1 cellular context compared by ENCODE assay signal in genomic region chr3:190892328-190893011, GRCh38.
TF ChIP-seq lines count a peak whose summit lies in the region.

No MANE protein-coding gene starts in this region.

TF ChIP-seq in GM12878, 131 proteins besides CTCF, POLR2A, EP300 and RAD21 (continued from another document):
- no peak for TF ChIP-seq ZBTB4 (CRISPR knock-in tag; IDR thresholded peaks at IDR 0.05)
- no peak for TF ChIP-seq HDAC2 (IDR thresholded peaks at IDR 0.05)
- TF ChIP-seq TAF1 (IDR thresholded peaks at IDR 0.05; ENCODE audit: borderline replicate concordance, low read depth, low read length), result no peak
- TF ChIP-seq ZNF592 (IDR thresholded peaks at IDR 0.05), result no peak
